In the genomic region with DNA sequence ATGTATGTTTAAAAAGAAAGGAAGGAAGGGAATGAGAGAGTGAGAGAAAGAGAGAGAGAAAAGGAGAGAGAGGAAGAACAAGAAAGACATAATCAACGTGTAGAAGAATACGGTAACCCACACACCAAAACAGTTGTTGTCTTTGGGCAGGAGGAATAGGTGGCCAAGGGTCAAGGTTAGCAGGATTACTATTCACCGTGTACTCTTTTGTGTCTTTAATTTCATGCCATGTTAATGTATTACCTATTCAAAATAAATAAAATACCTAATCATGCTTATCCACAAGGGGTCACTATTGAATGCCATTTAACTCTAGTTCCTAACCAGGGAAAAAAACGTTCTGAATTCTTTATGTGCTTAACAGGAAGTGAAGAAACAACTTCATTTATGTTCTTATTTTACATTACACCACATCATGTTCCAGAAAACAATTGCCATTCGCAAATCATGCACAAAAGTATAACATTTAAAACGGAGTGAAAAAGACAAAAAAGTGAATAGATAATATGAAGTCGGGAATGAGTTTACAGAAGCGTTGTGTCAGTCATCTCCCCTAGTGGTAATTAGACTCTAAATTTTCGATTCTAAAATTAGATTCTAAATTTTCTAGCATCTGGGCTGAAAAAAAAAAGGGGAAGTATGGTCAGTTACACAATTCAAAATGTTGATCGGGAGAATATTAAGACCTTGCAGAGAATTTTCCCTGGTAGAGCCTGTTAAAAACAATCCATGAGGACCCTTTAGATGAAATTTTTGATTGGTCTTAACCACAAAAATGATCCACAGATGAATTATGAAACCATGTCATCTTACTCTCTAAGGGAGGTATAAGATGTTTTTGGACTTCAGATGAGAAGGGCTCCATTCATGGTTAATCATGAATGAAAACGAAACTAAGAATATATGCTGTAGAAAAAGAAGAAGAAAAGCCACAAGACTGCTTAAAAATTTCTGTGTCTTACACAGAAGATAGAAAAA, we compare ENCODE assay signal across 8 cellular contexts. TPM values are rescaled to one million over a fixed set of nuclear protein-coding genes. Genes with fewer than 3 reads are reported as not detected.
DNase-seq lines count a peak whose midpoint lies in the region; ATAC-seq and TF ChIP-seq lines count a peak whose summit lies in the region.

No MANE protein-coding gene starts in this region.

- peaks cover 11% of the 10 kb centered on the region for H3K4me1 Mint-ChIP-seq in endothelial cell (ENCODE audit: unreplicated experiment)

- DNase-seq in NCI-H146 (lab: John Stamatoyannopoulos, UW) (peak; percentile 76), SKM-1 treated with dmso at 0.1 percent for 144 hours (lab: John Stamatoyannopoulos, UW; ENCODE audit: unreplicated experiment) (peak; percentile 98), endothelial cell (ENCODE audit: low spot score) (no peak), activated gamma-delta T cell (lab: John Stamatoyannopoulos, UW) (no peak)

- H3K27ac ChIP-seq in BLaER1 (peak overlapping the region; percentile 78), muscle layer of duodenum (ENCODE audit: low read length) (peak overlapping the region; percentile 41)

- peak overlapping the region; percentile 66 for H3K9ac ChIP-seq in BLaER1

- H3K4me2 ChIP-seq in BLaER1, result peak overlapping the region; percentile 75

- peak; percentile 67 for TF ChIP-seq CTCF in endothelial cell (IDR thresholded peaks at IDR 0.05; ENCODE audit: unreplicated experiment)

- H3K36me3 Mint-ChIP-seq in endothelial cell (ENCODE audit: low read depth, unreplicated experiment), result no peaks in the 10 kb centered on the region

- no peaks in the 10 kb centered on the region; the same call in 1 of the 2 replicates for H3K9me3 ChIP-seq in BLaER1
- H3K9me3 ChIP-seq in muscle layer of duodenum (ENCODE audit: control insufficient read depth in 1 of 2, low read length in 2 of 2), result no peaks in the 10 kb centered on the region

- peak overlapping the region; percentile 77 for H3K27ac Mint-ChIP-seq in endothelial cell (ENCODE audit: unreplicated experiment)

- H3K27me3 ChIP-seq in BLaER1, result no peaks in the 10 kb centered on the region
- H3K27me3 ChIP-seq in muscle layer of duodenum (ENCODE audit: low read depth, low read length), result no peaks in the 10 kb centered on the region

- ATAC-seq in GM18861 (IDR thresholded peaks at IDR 0.05; ENCODE audit: unreplicated experiment) (peak; percentile 54), HG03039 (IDR thresholded peaks at IDR 0.05; ENCODE audit: unreplicated experiment) (peak; percentile 68)

- H3K36me3 ChIP-seq in BLaER1 (no peaks in the 10 kb centered on the region), muscle layer of duodenum (ENCODE audit: control insufficient read depth in 1 of 2, insufficient read depth in 2 of 2, low read length in 2 of 2) (no peaks in the 10 kb centered on the region)

- H3K4me3 Mint-ChIP-seq in endothelial cell (ENCODE audit: unreplicated experiment), result no peak overlapping the region

- peaks cover 38% of the 10 kb centered on the region for H3K4me1 ChIP-seq in BLaER1
- H3K4me1 ChIP-seq in muscle layer of duodenum (ENCODE audit: control insufficient read depth in 1 of 2, insufficient read depth in 2 of 2, low read length in 2 of 2), result no peaks in the 10 kb centered on the region

- H3K4me3 ChIP-seq in BLaER1, result peak overlapping the region; percentile 66
- peak overlapping the region; percentile 70 to 77 for H3K4me3 ChIP-seq in muscle layer of duodenum (ENCODE audit: low read depth in 1 of 2, low read length in 2 of 2)

- H3K9me3 Mint-ChIP-seq in endothelial cell (ENCODE audit: unreplicated experiment), result no peaks in the 10 kb centered on the region

- no peaks in the 10 kb centered on the region for H3K27me3 Mint-ChIP-seq in endothelial cell (ENCODE audit: unreplicated experiment)

- no peaks in the 10 kb centered on the region for H4K20me1 ChIP-seq in BLaER1

RNA-seq across cellular contexts. Expression of gene KMO, which starts 0.7 kb away (rescaled TPM):
- total RNA-seq in endothelial cell (ENCODE audit: unreplicated experiment), result not detected

RNA-seq across cellular contexts. Expression of gene FH, which starts 11.9 kb away (rescaled TPM):
- total RNA-seq in endothelial cell (ENCODE audit: unreplicated experiment), result 55.9 TPM

Comparison
In these comparisons a context has a peak if more than half of its experiments do, and no peak if none do; other contexts are left out.
1. DNase-seq: peak in NCI-H146 (single experiment) and SKM-1 treated with dmso at 0.1 percent for 144 hours (single experiment); none in endothelial cell (single experiment) and activated gamma-delta T cell (single experiment).